In genomic region chr1:181170194-181170593, GRCh38 we compare ENCODE assay signal across 24 cellular contexts.
DNase-seq lines count a peak whose midpoint lies in the region; ATAC-seq, FAIRE-seq and TF ChIP-seq lines count a peak whose summit lies in the region.
"Had no signal": no experiment of that assay in that cellular context is flagged by ENCODE, and none has a peak within 500 bp of the region (broad histone marks: within the 10 kb centered on the region; RNA-seq: fewer than 3 reads in every experiment).

No MANE protein-coding gene starts in this region.

- H4K20me1 ChIP-seq in GM12878 (ENCODE audit: control insufficient read depth, insufficient read depth): no peaks in the 10 kb centered on the region
- H4K20me1 ChIP-seq: BLaER1 treated with 17β-estradiol and CSF1 and Interleukin-3, amounts not matched to agents 10 nM and 100 nM had no signal

- no peak for ATAC-seq in activated naive CD4-positive, alpha-beta T cell treated with anti-CD3 and anti-CD28 coated beads, Interleukin-2, amount 50 U/mL, for 72 hours
- no peak for ATAC-seq in GM12878
- ATAC-seq: A549; CD8-positive, alpha-beta T cell had no signal

- RAD21 ChIA-PET in GM12878 (lab: Charles Lee; ENCODE audit: unreplicated experiment): interaction anchor here (2.8 to 4.0 kb wide), 2 partner anchors 27 to 288 kb away, joined by 15 to 21 read pairs; no protein-coding TSS in a partner anchor

- peaks cover 6% of the 10 kb centered on the region for H3K27me3 Mint-ChIP-seq in glutamatergic neuron (ENCODE audit: unreplicated experiment)
- peaks cover 10% of the 10 kb centered on the region for H3K27me3 Mint-ChIP-seq in endodermal cell (ENCODE audit: insufficient read depth)
- H3K27me3 Mint-ChIP-seq: CD4-positive, alpha-beta T cell had no signal

- H3K4me3 ChIP-seq in GM12878 (no peak overlapping the region), endodermal cell (ENCODE audit: low read length) (no peak overlapping the region)
- H3K4me3 ChIP-seq: A549; BLaER1 treated with 17β-estradiol and CSF1 and Interleukin-3, amounts not matched to agents 10 nM and 100 nM had no signal

- no peak for DNase-seq in activated naive CD4-positive, alpha-beta T cell treated with anti-CD3 and anti-CD28 coated beads, Interleukin-2, amount 50 U/mL, for 72 hours (ENCODE audit: low spot score in 2 of 2)
- DNase-seq in activated naive CD4-positive, alpha-beta T cell treated with Interleukin-2 at 50 U/mL for 16 hours: no peak
- DNase-seq in GM12878 (ENCODE audit: low read depth, low spot score) (no peak), glutamatergic neuron (no peak), D721Med (ENCODE audit: insufficient read length, low spot score) (no peak), endodermal cell (no peak)
- DNase-seq: AML-193; Calu3; CD4-positive, alpha-beta T cell; CD8-positive, alpha-beta T cell; DMS 273 treated with DMSO at 0.1 percent for 48 hours; DMS153; DMS53; DMS79; DND-41; EL; GDM1 had no signal

- no peak for FAIRE-seq in GM12878 (lab: Jason Lieb, UNC)
- no peak for FAIRE-seq in D721Med (lab: Jason Lieb, UNC)
- FAIRE-seq: A549, GM12891, GM19239 had no signal

- H3K4me1 Mint-ChIP-seq in glutamatergic neuron (ENCODE audit: low read depth, unreplicated experiment): peaks cover 20% of the 10 kb centered on the region
- H3K4me1 Mint-ChIP-seq in endodermal cell: peaks cover 9% of the 10 kb centered on the region

- POLR2A ChIA-PET in GM12878 (lab: Charles Lee): interaction anchor here (0.5 kb wide), 1 partner anchor 859 kb away, joined by 5 read pairs; no protein-coding TSS in a partner anchor

- TF ChIP-seq POLR2A in GM12878 (IDR thresholded peaks at IDR 0.05; ENCODE audit: low read depth, low read length): no peak

- peaks cover 3 to 10% of the 10 kb centered on the region in 2 donors for H3K9me3 Mint-ChIP-seq in activated naive CD4-positive, alpha-beta T cell treated with anti-CD3 and anti-CD28 coated beads, Interleukin-2, amount 50 U/mL, for 72 hours
- peaks cover 3% of the 10 kb centered on the region for H3K9me3 Mint-ChIP-seq in glutamatergic neuron (ENCODE audit: unreplicated experiment)
- H3K9me3 Mint-ChIP-seq in endodermal cell: peaks cover 18% of the 10 kb centered on the region
- H3K9me3 Mint-ChIP-seq: CD4-positive, alpha-beta T cell had no signal

- 57% methylated on average over 3 of the region's 3 CpGs for WGBS in GM12878 (ENCODE audit: insufficient coverage, insufficient replicate concordance, low lambda C conversion rate, missing lambda C conversion rate)
- WGBS in endodermal cell (ENCODE audit: insufficient coverage in 1 of 2, insufficient read length in 1 of 2), 2 experiments: 84 to 93% methylated on average over 3 of the region's 3 CpGs

- no peak overlapping the region for H3K9ac ChIP-seq in GM12878 (ENCODE audit: control insufficient read depth, insufficient read depth, low read length)
- no peak overlapping the region for H3K9ac ChIP-seq in endodermal cell (ENCODE audit: extremely low read depth, low read length, poor library complexity, severe bottlenecking)
- H3K9ac ChIP-seq: BLaER1 treated with 17β-estradiol and CSF1 and Interleukin-3, amounts not matched to agents 10 nM and 100 nM had no signal

- H3K27me3 ChIP-seq in GM12878 (replicated peaks in 1 of 2; ENCODE audit: control insufficient read depth in 2 of 2, insufficient read depth in 2 of 2, low read length in 1 of 2): no peaks in the 10 kb centered on the region
- no peaks in the 10 kb centered on the region for H3K27me3 ChIP-seq in endodermal cell (ENCODE audit: control insufficient read depth, insufficient read depth, low read length, poor library complexity, severe bottlenecking)
- H3K27me3 ChIP-seq: BLaER1 treated with 17β-estradiol and CSF1 and Interleukin-3, amounts not matched to agents 10 nM and 100 nM had no signal

- no peaks in the 10 kb centered on the region for H3K79me2 ChIP-seq in GM12878 (ENCODE audit: control insufficient read depth, insufficient read depth, low read length)

- H3K36me3 ChIP-seq in GM12878 (ENCODE audit: control insufficient read depth in 2 of 2, insufficient read depth in 2 of 2, low read length in 1 of 2): no peaks in the 10 kb centered on the region
- H3K36me3 ChIP-seq in endodermal cell (ENCODE audit: control insufficient read depth, insufficient read depth, low read length): no peaks in the 10 kb centered on the region
- H3K36me3 ChIP-seq: BLaER1 treated with 17β-estradiol and CSF1 and Interleukin-3, amounts not matched to agents 10 nM and 100 nM had no signal

- TF ChIP-seq RAD21 in GM12878 (IDR thresholded peaks at IDR 0.05; ENCODE audit: insufficient read depth, low read depth, low read length): no peak

- in situ Hi-C loops in GM12878 (cut with MboI): loop anchor here (25.0 kb wide), 1 partner anchor 533 kb away; the partner anchor contains the start of gene XPR1

- H3K9me3 ChIP-seq in GM12878 (replicated peaks; ENCODE audit: control insufficient read depth, insufficient read depth, low read length): peaks cover 2% of the 10 kb centered on the region; the same call in 2 of the 3 replicates
- peaks cover 17% of the 10 kb centered on the region for H3K9me3 ChIP-seq in endodermal cell (ENCODE audit: control insufficient read depth, low read length)

- BruUV-seq in GM12878 (replicated peaks; lab: Mats Ljungman, UMichigan): no TSS peak

- H3K4me2 ChIP-seq in GM12878 (ENCODE audit: control insufficient read depth, insufficient read depth): no peak overlapping the region
- H3K4me2 ChIP-seq: A549; BLaER1 treated with 17β-estradiol and CSF1 and Interleukin-3, amounts not matched to agents 10 nM and 100 nM had no signal

- H3K4me3 Mint-ChIP-seq in glutamatergic neuron (ENCODE audit: unreplicated experiment): peak overlapping the region; percentile 67
- H3K4me3 Mint-ChIP-seq in endodermal cell: no peak overlapping the region
- H3K4me3 Mint-ChIP-seq: B cell; CD4-positive, alpha-beta T cell; CD8-positive, alpha-beta T cell had no signal

- no peak for TF ChIP-seq EP300 in GM12878 (IDR thresholded peaks at IDR 0.05; ENCODE audit: borderline replicate concordance in 1 of 2, control insufficient read depth in 1 of 2, low read depth in 2 of 2, low read length in 2 of 2)

- peak overlapping the region; percentile 40 to 60 for H3K27ac Mint-ChIP-seq in activated naive CD4-positive, alpha-beta T cell treated with anti-CD3 and anti-CD28 coated beads, Interleukin-2, amount 50 U/mL, for 72 hours
- H3K27ac Mint-ChIP-seq in glutamatergic neuron (ENCODE audit: unreplicated experiment) (peak overlapping the region; percentile 95), endodermal cell (no peak overlapping the region)
- H3K27ac Mint-ChIP-seq: B cell; CD4-positive, alpha-beta T cell; CD8-positive, alpha-beta T cell had no signal

- H2AFZ ChIP-seq in GM12878 (ENCODE audit: control insufficient read depth, low read depth, low read length): no peak overlapping the region

- SMC1A ChIA-PET in GM12878 (lab: Charles Lee; ENCODE audit: uncharacterized antibody, unreplicated experiment): interaction anchor here (0.8 to 6.0 kb wide), 7 partner anchors 18 to 292 kb away, joined by 3 to 71 read pairs (median 3); no protein-coding TSS in a partner anchor

- H3K4me1 ChIP-seq in GM12878 (ENCODE audit: control insufficient read depth, insufficient read depth, low read length): no peaks in the 10 kb centered on the region
- H3K4me1 ChIP-seq in endodermal cell (ENCODE audit: control insufficient read depth, insufficient read depth, low read length): no peaks in the 10 kb centered on the region
- H3K4me1 ChIP-seq: A549; BLaER1 treated with 17β-estradiol and CSF1 and Interleukin-3, amounts not matched to agents 10 nM and 100 nM had no signal

- CTCF ChIA-PET in GM12878 (lab: Yijun Ruan, JAX): interaction anchor here (1.1 to 3.0 kb wide), 6 partner anchors 9 to 255 kb away, joined by 3 to 14 read pairs (median 4); no protein-coding TSS in a partner anchor

- intact Hi-C loops in GM12878 (cut with micrococcal nuclease; ENCODE audit: unreplicated experiment): no loop called here

- peaks cover 10 to 14% of the 10 kb centered on the region in 2 donors for H3K36me3 Mint-ChIP-seq in activated naive CD4-positive, alpha-beta T cell treated with anti-CD3 and anti-CD28 coated beads, Interleukin-2, amount 50 U/mL, for 72 hours
- H3K36me3 Mint-ChIP-seq in glutamatergic neuron (ENCODE audit: unreplicated experiment): peaks cover 9% of the 10 kb centered on the region
- no peaks in the 10 kb centered on the region for H3K36me3 Mint-ChIP-seq in endodermal cell (ENCODE audit: low read depth)
- H3K36me3 Mint-ChIP-seq: CD8-positive, alpha-beta T cell had no signal

- TF ChIP-seq CTCF in GM12878 (IDR thresholded peaks at IDR 0.05 in 2 of 3, conservative IDR thresholded peaks at IDR 0.05 in 1 of 3; ENCODE audit: control insufficient read depth in 2 of 3, extremely low read depth in 1 of 3, insufficient read depth in 1 of 3, low read depth in 3 of 3, low read length in 3 of 3) (no peak), glutamatergic neuron (IDR thresholded peaks at IDR 0.05; ENCODE audit: partially characterized antibody, unreplicated experiment) (no peak), D721Med (IDR thresholded peaks at IDR 0.05; ENCODE audit: insufficient read depth, missing control alignments) (no peak), endodermal cell (conservative IDR thresholded peaks at IDR 0.05) (no peak)

- H3K27ac ChIP-seq in GM12878 (ENCODE audit: control insufficient read depth, insufficient read depth): no peak overlapping the region
- H3K27ac ChIP-seq in endodermal cell (ENCODE audit: low read depth, low read length): no peak overlapping the region
- H3K27ac ChIP-seq: 22Rv1; A549; BLaER1 treated with 17β-estradiol and CSF1 and Interleukin-3, amounts not matched to agents 10 nM and 100 nM; C4-2B had no signal
